Comparison of ENCODE assay signal across 1 cellular context in the genomic region with DNA sequence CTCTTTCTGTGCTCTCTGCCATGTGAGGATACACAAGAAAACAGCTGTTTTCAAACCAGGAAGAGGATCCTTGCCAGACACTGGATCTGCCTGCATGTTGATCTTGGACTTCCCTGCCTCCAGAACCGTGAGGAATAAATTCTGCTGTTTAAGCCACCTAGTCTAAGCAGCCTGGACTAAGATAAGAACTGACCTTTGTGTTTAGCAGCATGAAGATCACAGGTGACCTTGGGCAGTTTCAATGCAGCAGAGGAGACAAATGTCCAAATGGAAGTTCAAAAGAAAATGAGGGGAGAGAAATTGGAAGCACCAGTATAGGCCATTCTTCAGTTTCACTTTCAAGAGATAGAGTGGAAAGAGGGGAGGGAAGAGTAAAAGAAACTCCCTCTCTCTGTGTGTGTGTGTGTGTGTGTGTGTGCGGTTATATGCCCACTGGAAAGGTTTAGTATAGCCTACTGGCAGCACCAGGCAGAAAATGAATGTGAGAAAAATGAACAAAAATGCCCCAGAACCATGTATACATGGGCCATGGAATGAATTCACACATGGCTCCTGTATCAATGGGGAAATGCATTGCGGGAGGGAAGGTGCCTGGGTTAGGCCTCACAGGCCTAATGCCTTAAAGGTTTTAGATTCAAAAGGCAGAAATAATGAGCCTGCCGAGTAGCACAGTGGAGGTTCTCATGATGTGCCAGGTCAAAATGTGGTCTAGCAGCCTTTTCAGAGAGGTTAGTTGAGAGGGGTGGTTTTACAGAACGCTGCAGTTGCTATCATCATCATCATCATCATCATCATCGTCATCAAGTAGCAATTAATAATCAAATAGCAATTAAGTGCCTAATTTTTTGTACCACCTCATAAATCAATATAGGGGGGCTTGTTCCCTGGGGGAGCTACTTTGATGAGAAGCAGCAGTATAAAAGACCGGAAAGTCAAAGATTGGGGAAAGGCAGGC.
TF ChIP-seq lines count a peak whose summit lies in the region.

No MANE protein-coding gene starts in this region.

TF ChIP-seq in H1, 55 proteins besides CTCF, POLR2A, EP300 and RAD21 (continued from another document):
- TF ChIP-seq CREB1 (IDR thresholded peaks at IDR 0.05): no peak
- TF ChIP-seq TBP (IDR thresholded peaks at IDR 0.05; ENCODE audit: low read depth, low read length): no peak
- no peak for TF ChIP-seq SP2 (IDR thresholded peaks at IDR 0.05; ENCODE audit: low read length)
- TF ChIP-seq HDAC2 (IDR thresholded peaks at IDR 0.05; ENCODE audit: borderline replicate concordance in 1 of 2, low read depth in 2 of 2, low read length in 2 of 2): no peak
- TF ChIP-seq BACH1 (IDR thresholded peaks at IDR 0.05; ENCODE audit: low read length): no peak
- TF ChIP-seq, protein P1, sequence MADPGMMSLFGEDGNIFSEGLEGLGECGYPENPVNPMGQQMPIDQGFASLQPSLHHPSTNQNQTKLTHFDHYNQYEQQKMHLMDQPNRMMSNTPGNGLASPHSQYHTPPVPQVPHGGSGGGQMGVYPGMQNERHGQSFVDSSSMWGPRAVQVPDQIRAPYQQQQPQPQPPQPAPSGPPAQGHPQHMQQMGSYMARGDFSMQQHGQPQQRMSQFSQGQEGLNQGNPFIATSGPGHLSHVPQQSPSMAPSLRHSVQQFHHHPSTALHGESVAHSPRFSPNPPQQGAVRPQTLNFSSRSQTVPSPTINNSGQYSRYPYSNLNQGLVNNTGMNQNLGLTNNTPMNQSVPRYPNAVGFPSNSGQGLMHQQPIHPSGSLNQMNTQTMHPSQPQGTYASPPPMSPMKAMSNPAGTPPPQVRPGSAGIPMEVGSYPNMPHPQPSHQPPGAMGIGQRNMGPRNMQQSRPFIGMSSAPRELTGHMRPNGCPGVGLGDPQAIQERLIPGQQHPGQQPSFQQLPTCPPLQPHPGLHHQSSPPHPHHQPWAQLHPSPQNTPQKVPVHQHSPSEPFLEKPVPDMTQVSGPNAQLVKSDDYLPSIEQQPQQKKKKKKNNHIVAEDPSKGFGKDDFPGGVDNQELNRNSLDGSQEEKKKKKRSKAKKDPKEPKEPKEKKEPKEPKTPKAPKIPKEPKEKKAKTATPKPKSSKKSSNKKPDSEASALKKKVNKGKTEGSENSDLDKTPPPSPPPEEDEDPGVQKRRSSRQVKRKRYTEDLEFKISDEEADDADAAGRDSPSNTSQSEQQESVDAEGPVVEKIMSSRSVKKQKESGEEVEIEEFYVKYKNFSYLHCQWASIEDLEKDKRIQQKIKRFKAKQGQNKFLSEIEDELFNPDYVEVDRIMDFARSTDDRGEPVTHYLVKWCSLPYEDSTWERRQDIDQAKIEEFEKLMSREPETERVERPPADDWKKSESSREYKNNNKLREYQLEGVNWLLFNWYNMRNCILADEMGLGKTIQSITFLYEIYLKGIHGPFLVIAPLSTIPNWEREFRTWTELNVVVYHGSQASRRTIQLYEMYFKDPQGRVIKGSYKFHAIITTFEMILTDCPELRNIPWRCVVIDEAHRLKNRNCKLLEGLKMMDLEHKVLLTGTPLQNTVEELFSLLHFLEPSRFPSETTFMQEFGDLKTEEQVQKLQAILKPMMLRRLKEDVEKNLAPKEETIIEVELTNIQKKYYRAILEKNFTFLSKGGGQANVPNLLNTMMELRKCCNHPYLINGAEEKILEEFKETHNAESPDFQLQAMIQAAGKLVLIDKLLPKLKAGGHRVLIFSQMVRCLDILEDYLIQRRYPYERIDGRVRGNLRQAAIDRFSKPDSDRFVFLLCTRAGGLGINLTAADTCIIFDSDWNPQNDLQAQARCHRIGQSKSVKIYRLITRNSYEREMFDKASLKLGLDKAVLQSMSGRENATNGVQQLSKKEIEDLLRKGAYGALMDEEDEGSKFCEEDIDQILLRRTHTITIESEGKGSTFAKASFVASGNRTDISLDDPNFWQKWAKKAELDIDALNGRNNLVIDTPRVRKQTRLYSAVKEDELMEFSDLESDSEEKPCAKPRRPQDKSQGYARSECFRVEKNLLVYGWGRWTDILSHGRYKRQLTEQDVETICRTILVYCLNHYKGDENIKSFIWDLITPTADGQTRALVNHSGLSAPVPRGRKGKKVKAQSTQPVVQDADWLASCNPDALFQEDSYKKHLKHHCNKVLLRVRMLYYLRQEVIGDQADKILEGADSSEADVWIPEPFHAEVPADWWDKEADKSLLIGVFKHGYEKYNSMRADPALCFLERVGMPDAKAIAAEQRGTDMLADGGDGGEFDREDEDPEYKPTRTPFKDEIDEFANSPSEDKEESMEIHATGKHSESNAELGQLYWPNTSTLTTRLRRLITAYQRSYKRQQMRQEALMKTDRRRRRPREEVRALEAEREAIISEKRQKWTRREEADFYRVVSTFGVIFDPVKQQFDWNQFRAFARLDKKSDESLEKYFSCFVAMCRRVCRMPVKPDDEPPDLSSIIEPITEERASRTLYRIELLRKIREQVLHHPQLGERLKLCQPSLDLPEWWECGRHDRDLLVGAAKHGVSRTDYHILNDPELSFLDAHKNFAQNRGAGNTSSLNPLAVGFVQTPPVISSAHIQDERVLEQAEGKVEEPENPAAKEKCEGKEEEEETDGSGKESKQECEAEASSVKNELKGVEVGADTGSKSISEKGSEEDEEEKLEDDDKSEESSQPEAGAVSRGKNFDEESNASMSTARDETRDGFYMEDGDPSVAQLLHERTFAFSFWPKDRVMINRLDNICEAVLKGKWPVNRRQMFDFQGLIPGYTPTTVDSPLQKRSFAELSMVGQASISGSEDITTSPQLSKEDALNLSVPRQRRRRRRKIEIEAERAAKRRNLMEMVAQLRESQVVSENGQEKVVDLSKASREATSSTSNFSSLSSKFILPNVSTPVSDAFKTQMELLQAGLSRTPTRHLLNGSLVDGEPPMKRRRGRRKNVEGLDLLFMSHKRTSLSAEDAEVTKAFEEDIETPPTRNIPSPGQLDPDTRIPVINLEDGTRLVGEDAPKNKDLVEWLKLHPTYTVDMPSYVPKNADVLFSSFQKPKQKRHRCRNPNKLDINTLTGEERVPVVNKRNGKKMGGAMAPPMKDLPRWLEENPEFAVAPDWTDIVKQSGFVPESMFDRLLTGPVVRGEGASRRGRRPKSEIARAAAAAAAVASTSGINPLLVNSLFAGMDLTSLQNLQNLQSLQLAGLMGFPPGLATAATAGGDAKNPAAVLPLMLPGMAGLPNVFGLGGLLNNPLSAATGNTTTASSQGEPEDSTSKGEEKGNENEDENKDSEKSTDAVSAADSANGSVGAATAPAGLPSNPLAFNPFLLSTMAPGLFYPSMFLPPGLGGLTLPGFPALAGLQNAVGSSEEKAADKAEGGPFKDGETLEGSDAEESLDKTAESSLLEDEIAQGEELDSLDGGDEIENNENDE (IDR thresholded peaks at IDR 0.05; ENCODE audit: insufficient replicate concordance, low read length): no peak
- TF ChIP-seq, protein P2, sequence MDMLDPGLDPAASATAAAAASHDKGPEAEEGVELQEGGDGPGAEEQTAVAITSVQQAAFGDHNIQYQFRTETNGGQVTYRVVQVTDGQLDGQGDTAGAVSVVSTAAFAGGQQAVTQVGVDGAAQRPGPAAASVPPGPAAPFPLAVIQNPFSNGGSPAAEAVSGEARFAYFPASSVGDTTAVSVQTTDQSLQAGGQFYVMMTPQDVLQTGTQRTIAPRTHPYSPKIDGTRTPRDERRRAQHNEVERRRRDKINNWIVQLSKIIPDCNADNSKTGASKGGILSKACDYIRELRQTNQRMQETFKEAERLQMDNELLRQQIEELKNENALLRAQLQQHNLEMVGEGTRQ (IDR thresholded peaks at IDR 0.05; ENCODE audit: low read length): no peak
- TF ChIP-seq, protein P3, sequence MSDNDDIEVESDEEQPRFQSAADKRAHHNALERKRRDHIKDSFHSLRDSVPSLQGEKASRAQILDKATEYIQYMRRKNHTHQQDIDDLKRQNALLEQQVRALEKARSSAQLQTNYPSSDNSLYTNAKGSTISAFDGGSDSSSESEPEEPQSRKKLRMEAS (IDR thresholded peaks at IDR 0.05): no peak
- no peak for TF ChIP-seq YY1 (IDR thresholded peaks at IDR 0.05; ENCODE audit: low read depth, low read length)
